8 cellular contexts compared by ENCODE assay signal in the genomic region with DNA sequence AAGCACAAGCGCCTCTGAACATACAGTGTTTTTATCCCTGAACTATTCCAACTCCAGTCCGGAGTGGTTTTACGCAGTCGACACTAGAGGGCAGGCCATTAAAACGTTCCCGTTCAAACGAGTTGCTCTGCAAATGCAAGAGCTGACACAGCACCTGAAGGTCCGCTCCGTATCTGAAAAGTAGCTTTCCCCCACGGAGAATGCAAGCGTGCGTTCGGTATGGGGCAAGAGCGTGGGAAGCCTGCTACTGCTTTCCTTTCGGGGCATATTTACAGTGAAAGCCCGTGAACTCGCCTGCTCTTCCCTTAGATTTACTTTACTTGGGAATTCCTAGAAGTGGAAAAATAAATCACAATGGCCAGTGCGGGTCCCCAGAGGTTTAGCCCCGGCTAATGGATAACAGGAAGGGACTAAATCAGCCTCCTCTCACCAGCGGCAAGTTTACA.
DNase-seq lines count a peak whose midpoint lies in the region; TF ChIP-seq lines count a peak whose summit lies in the region.

No MANE protein-coding gene starts in this region.

- H3K4me1 Mint-ChIP-seq in H9: peaks cover 4 to 9% of the 10 kb centered on the region in 2 experiments; a peak in 3 of 4 replicates
- peaks cover 27% of the 10 kb centered on the region for H3K4me1 Mint-ChIP-seq in activated naive CD8-positive, alpha-beta T cell treated with anti-CD3 and anti-CD28 coated beads for 36 hours

- DNase-seq in GF-D8 (lab: John Stamatoyannopoulos, UW) (peak; percentile 6), H9 (peak; percentile 87), M059J (ENCODE audit: low read depth) (peak; percentile 86), SKM-1 (lab: John Stamatoyannopoulos, UW; ENCODE audit: unreplicated experiment) (peak; percentile 63), cardiac muscle cell (ENCODE audit: low read depth in 1 of 2, low spot score in 1 of 2) (peak; percentile 89 to 97), pons (ENCODE audit: low spot score) (peak; percentile 91), ureter (ENCODE audit: low spot score) (peak; percentile 85)
- peak; percentile 61 for DNase-seq in activated naive CD8-positive, alpha-beta T cell treated with anti-CD3 and anti-CD28 coated beads for 36 hours

- H2AFZ ChIP-seq in H9 (ENCODE audit: low read length): no peak overlapping the region

- H3K23ac ChIP-seq in H9 (ENCODE audit: insufficient read length, low read depth, low read length): no peak overlapping the region

- no peak overlapping the region for H4K91ac ChIP-seq in H9 (ENCODE audit: insufficient read length, low read depth, low read length)

- no peak overlapping the region for H2BK20ac ChIP-seq in H9 (ENCODE audit: low read depth, low read length, poor library complexity, severe bottlenecking)

- H2BK120ac ChIP-seq in H9 (ENCODE audit: low read depth, low read length, poor library complexity, severe bottlenecking): no peak overlapping the region

- H3K18ac ChIP-seq in H9 (ENCODE audit: insufficient read length, low read depth, low read length): no peak overlapping the region

- WGBS in H9 (ENCODE audit: extremely low coverage, insufficient read length, low lambda C conversion rate): no CpG with 5 or more reads among the region's 20 CpGs

- H3K27ac ChIP-seq in H9 (ENCODE audit: insufficient read length, low read depth, low read length): no peak overlapping the region
- H3K27ac ChIP-seq in cardiac muscle cell: no peak overlapping the region

- peaks cover 4 to 11% (median 6%) of the 10 kb centered on the region in 3 experiments; a peak in 4 of 7 replicates for H3K36me3 Mint-ChIP-seq in H9 (ENCODE audit: insufficient read depth in 1 of 3, low read depth in 3 of 3)
- H3K36me3 Mint-ChIP-seq in activated naive CD8-positive, alpha-beta T cell treated with anti-CD3 and anti-CD28 coated beads for 36 hours: peaks cover 26% of the 10 kb centered on the region

- peak overlapping the region in 1 of 3 experiments; percentile 76; a peak in 2 of 7 replicates for H3K27ac Mint-ChIP-seq in H9
- no peak overlapping the region for H3K27ac Mint-ChIP-seq in activated naive CD8-positive, alpha-beta T cell treated with anti-CD3 and anti-CD28 coated beads for 36 hours

- no peak overlapping the region for H2AK5ac ChIP-seq in H9 (ENCODE audit: insufficient read length, low read length)

- no peak overlapping the region for H4K5ac ChIP-seq in H9 (ENCODE audit: insufficient read length, low read depth, low read length)

- no peak overlapping the region for H3K4ac ChIP-seq in H9 (ENCODE audit: low read depth, low read length)

- H3K4me3 Mint-ChIP-seq in H9: peak overlapping the region; percentile 62 to 74
- H3K4me3 Mint-ChIP-seq in activated naive CD8-positive, alpha-beta T cell treated with anti-CD3 and anti-CD28 coated beads for 36 hours: peak overlapping the region; percentile 70

- H3K27me3 ChIP-seq in H9 (ENCODE audit: insufficient read depth, low read length) (no peaks in the 10 kb centered on the region), cardiac muscle cell (no peaks in the 10 kb centered on the region)

- H3K9me3 Mint-ChIP-seq in H9: no peaks in the 10 kb centered on the region
- no peaks in the 10 kb centered on the region for H3K9me3 Mint-ChIP-seq in activated naive CD8-positive, alpha-beta T cell treated with anti-CD3 and anti-CD28 coated beads for 36 hours

- H3K79me2 ChIP-seq in H9 (ENCODE audit: insufficient read depth, low read length): no peaks in the 10 kb centered on the region

- no peak overlapping the region for H3T11ph ChIP-seq in H9 (ENCODE audit: low read length)

- H2BK5ac ChIP-seq in H9 (ENCODE audit: insufficient read length, low read length): no peak overlapping the region

- H3K9me3 ChIP-seq in H9 (ENCODE audit: control insufficient read depth, low read depth, low read length): no peaks in the 10 kb centered on the region
- H3K9me3 ChIP-seq in cardiac muscle cell (ENCODE audit: low read depth): no peaks in the 10 kb centered on the region

- peak overlapping the region; percentile 29 for H3K4me3 ChIP-seq in cardiac muscle cell

- H4K20me1 ChIP-seq in H9 (ENCODE audit: control insufficient read depth, insufficient read depth, insufficient read length): no peaks in the 10 kb centered on the region

- no peak overlapping the region for H3K9ac ChIP-seq in H9 (ENCODE audit: extremely low read depth, insufficient read length, low read length)

- no peaks in the 10 kb centered on the region for H3K79me1 ChIP-seq in H9 (ENCODE audit: insufficient read depth, low read depth, low read length, poor library complexity, severe bottlenecking)

- H2BK15ac ChIP-seq in H9 (ENCODE audit: low read depth, low read length): no peak overlapping the region

- peak overlapping the region; percentile 57 for H3K4me2 ChIP-seq in H9 (ENCODE audit: insufficient read depth, insufficient read length, low read length)

- H3K27me3 Mint-ChIP-seq in H9 (ENCODE audit: low read depth): no peaks in the 10 kb centered on the region; the same call in none of the 2 replicates
- peaks cover 3% of the 10 kb centered on the region for H3K27me3 Mint-ChIP-seq in activated naive CD8-positive, alpha-beta T cell treated with anti-CD3 and anti-CD28 coated beads for 36 hours

- H3K23me2 ChIP-seq in H9 (ENCODE audit: insufficient read length, low read depth, low read length, poor library complexity, severe bottlenecking): no peaks in the 10 kb centered on the region

- H4K8ac ChIP-seq in H9 (replicated peaks; ENCODE audit: insufficient read length, low read depth, low read length): no peak overlapping the region

- no peaks in the 10 kb centered on the region; the same call in 1 of the 2 replicates for H3K4me1 ChIP-seq in H9 (ENCODE audit: insufficient read depth, low read length)
- no peaks in the 10 kb centered on the region for H3K4me1 ChIP-seq in cardiac muscle cell (ENCODE audit: low read depth)

- no peak overlapping the region for H3K14ac ChIP-seq in H9 (ENCODE audit: insufficient read depth, low read length)

- no peak overlapping the region for H2BK12ac ChIP-seq in H9 (ENCODE audit: insufficient read length, low read depth, low read length)

- TF ChIP-seq CTCF in H9 (conservative IDR thresholded peaks at IDR 0.05): peak; percentile 86
- TF ChIP-seq CTCF in cardiac muscle cell (IDR thresholded peaks at IDR 0.05; ENCODE audit: low read depth, low read length): peak; percentile 78

- no peak overlapping the region for H3K56ac ChIP-seq in H9 (ENCODE audit: insufficient read length, low read depth, low read length)

- H3K36me3 ChIP-seq in cardiac muscle cell: no peaks in the 10 kb centered on the region

Comparison
In these comparisons a context has a peak if more than half of its experiments do, and no peak if none do; other contexts are left out.
1. DNase-seq: peak in every context shown above with its lines; median percentile 93 in cardiac muscle cell; 91 in pons; 87 in H9; 86 in M059J; 85 in ureter; 63 in SKM-1; 61 in activated naive CD8-positive, alpha-beta T cell treated with anti-CD3 and anti-CD28 coated beads for 36 hours; 6 in GF-D8.